25 cellular contexts compared by ENCODE assay signal in the genomic region with DNA sequence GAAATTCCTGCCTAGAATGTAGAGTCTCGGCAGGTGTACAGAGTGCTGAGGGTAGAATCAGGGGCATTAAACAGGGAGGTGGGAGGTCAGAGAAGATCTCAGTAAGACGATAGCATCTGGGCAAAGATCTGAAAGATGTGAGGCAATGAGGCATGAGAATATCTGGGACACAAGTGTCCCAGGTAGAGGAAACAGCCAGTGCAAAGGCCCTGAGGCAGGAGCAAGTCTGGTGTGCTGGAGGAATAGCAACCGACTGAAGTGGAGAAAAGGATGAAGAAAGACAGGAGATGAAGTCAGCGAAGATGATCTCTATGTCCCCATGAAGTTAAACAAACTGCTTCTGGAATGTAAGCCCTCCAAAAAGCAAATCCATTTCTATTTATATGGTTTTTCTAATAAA.
A peak's percentile ranks its signal among the peaks of the same experiment; 100 is the strongest.
DNase-seq lines count a peak whose midpoint lies in the region; ATAC-seq and TF ChIP-seq lines count a peak whose summit lies in the region.
"Had no signal": no experiment of that assay in that cellular context is flagged by ENCODE, and none has a peak within 500 bp of the region (broad histone marks: within the 10 kb centered on the region; RNA-seq: fewer than 3 reads in every experiment).

No MANE protein-coding gene starts in this region.

- H3K27ac ChIP-seq in Karpas-422 (ENCODE audit: low read length) (peak overlapping the region; percentile 64; the same call in 1 of the 2 replicates), fibroblast of lung (ENCODE audit: insufficient read depth, low read length) (peak overlapping the region; percentile 14)
- H3K27ac ChIP-seq: adrenal gland, SK-N-MC had no signal

- H2AFZ ChIP-seq in Karpas-422 (ENCODE audit: low read length) (no peak overlapping the region), fibroblast of lung (ENCODE audit: low read length) (no peak overlapping the region)

- intact Hi-C loops in left colon (cut with DNase I, micrococcal nuclease) = loop anchor here in 1 of 2 donors (10.0 kb wide), 1 partner anchor 78 kb away; no protein-coding TSS in a partner anchor

- H3K36me3 ChIP-seq in Karpas-422 (ENCODE audit: insufficient read depth, low read length) = peaks cover 37% of the 10 kb centered on the region
- no peaks in the 10 kb centered on the region for H3K36me3 ChIP-seq in fibroblast of lung (ENCODE audit: control insufficient read depth, insufficient read depth, low read length)
- H3K36me3 ChIP-seq: adrenal gland, heart left ventricle had no signal

- no peaks in the 10 kb centered on the region for H3K27me3 ChIP-seq in Karpas-422 (ENCODE audit: low read length)
- H3K27me3 ChIP-seq in fibroblast of lung (ENCODE audit: control insufficient read depth, insufficient read depth, low read length) = no peaks in the 10 kb centered on the region
- H3K27me3 ChIP-seq: adrenal gland, heart left ventricle had no signal

- DNase-seq in activated naive CD4-positive, alpha-beta T cell treated with anti-CD3 and anti-CD28 coated beads, Interleukin-2, amount 50 U/mL, for 16 hours = no peak
- DNase-seq in Karpas-422 = no peak
- DNase-seq in fibroblast of lung (ENCODE audit: low read depth in 2 of 2) = no peak
- DNase-seq in DMS114 treated with DMSO at 0.1 percent for 48 hours (lab: John Stamatoyannopoulos, UW; ENCODE audit: unreplicated experiment) = no peak
- DNase-seq in left colon = no peak
- DNase-seq: ACHN; adrenal gland; C1 segment of cervical spinal cord; dermis blood vessel endothelial cell; GOT3; heart left ventricle; left ventricle myocardium superior; mucosa of descending colon; NCI-H1092 treated with DMSO at 0.1 percent for 48 hours; NCI-H2081; NCI-H446 treated with DMSO at 0.1 percent for 48 hours; occipital lobe; stimulated activated CD4-positive, alpha-beta T cell treated with anti-CD3 and anti-CD28 coated beads, Interleukin-12 subunit alpha, Interleukin-12 subunit beta, amount 100 ng/mL, for 4 hours; substantia nigra had no signal

- H3K4me3 ChIP-seq in Karpas-422 (ENCODE audit: low read length) (no peak overlapping the region), fibroblast of lung (replicated peaks in 1 of 4; ENCODE audit: control extremely low read depth in 1 of 4, insufficient read depth in 1 of 4, low read depth in 3 of 4, low read length in 4 of 4) (peak overlapping the region in 1 of 4 experiments; percentile 45)
- H3K4me3 ChIP-seq: mucosa of descending colon, SK-N-MC had no signal

- H3K36me3 Mint-ChIP-seq in activated naive CD4-positive, alpha-beta T cell treated with anti-CD3 and anti-CD28 coated beads, Interleukin-2, amount 50 U/mL, for 24 hours = peaks cover 6% of the 10 kb centered on the region
- H3K36me3 Mint-ChIP-seq in stimulated activated memory B cell treated with anti-CD40 and anti-IgM and Interleukin-4, amounts not matched to agents 10 μg/mL and 1 μg/mL and 100 μg/mL, for 72 hours = peaks cover 13% of the 10 kb centered on the region

- no peak for ATAC-seq in stimulated activated memory B cell treated with anti-CD40 and anti-IgM and Interleukin-4, amounts not matched to agents 10 μg/mL and 1 μg/mL and 100 μg/mL, for 72 hours
- no peak for ATAC-seq in HG02798 (IDR thresholded peaks at IDR 0.05; ENCODE audit: poor library complexity, unreplicated experiment)
- ATAC-seq in left colon = no peak
- ATAC-seq: activated CD4-positive, CD25-positive, alpha-beta regulatory T cell treated with anti-CD3 and anti-CD28 coated beads, Interleukin-2, amount 50 U/mL, for 24 hours; heart left ventricle; left ventricle myocardium superior; mucosa of descending colon had no signal

- H3K4me1 Mint-ChIP-seq in activated naive CD4-positive, alpha-beta T cell treated with anti-CD3 and anti-CD28 coated beads, Interleukin-2, amount 50 U/mL, for 24 hours = peaks cover 21% of the 10 kb centered on the region
- peaks cover 53% of the 10 kb centered on the region for H3K4me1 Mint-ChIP-seq in stimulated activated memory B cell treated with anti-CD40 and anti-IgM and Interleukin-4, amounts not matched to agents 10 μg/mL and 1 μg/mL and 100 μg/mL, for 72 hours

- H3K27ac Mint-ChIP-seq in activated naive CD4-positive, alpha-beta T cell treated with anti-CD3 and anti-CD28 coated beads, Interleukin-2, amount 50 U/mL, for 24 hours = peak overlapping the region; percentile 12
- H3K27ac Mint-ChIP-seq in stimulated activated memory B cell treated with anti-CD40 and anti-IgM and Interleukin-4, amounts not matched to agents 10 μg/mL and 1 μg/mL and 100 μg/mL, for 72 hours = peak overlapping the region; percentile 28
- H3K27ac Mint-ChIP-seq: activated T-helper 2 cell treated with anti-CD3 and anti-CD28 coated beads, Interferon-gamma antibody, Interleukin-2, Interleukin-4, amounts not matched to agents 10 μg/mL and 5 μg/mL and 100 μg/mL, durations not matched to agents 14 hours and 24 hours and 36 hours had no signal

- H3K4me1 ChIP-seq in Karpas-422 (ENCODE audit: low read length) (peaks cover 80% of the 10 kb centered on the region), fibroblast of lung (ENCODE audit: control insufficient read depth, extremely low read depth, insufficient read depth, low read length) (peaks cover 2% of the 10 kb centered on the region)

- no peak overlapping the region for H3K9ac ChIP-seq in Karpas-422 (ENCODE audit: low read length)
- no peak overlapping the region for H3K9ac ChIP-seq in fibroblast of lung (ENCODE audit: insufficient read depth, low read length)

- no peaks in the 10 kb centered on the region for H3K27me3 Mint-ChIP-seq in activated naive CD4-positive, alpha-beta T cell treated with anti-CD3 and anti-CD28 coated beads, Interleukin-2, amount 50 U/mL, for 24 hours
- H3K27me3 Mint-ChIP-seq in stimulated activated memory B cell treated with anti-CD40 and anti-IgM and Interleukin-4, amounts not matched to agents 10 μg/mL and 1 μg/mL and 100 μg/mL, for 72 hours = no peaks in the 10 kb centered on the region

- peak overlapping the region; percentile 53 for H3K4me3 Mint-ChIP-seq in activated naive CD4-positive, alpha-beta T cell treated with anti-CD3 and anti-CD28 coated beads, Interleukin-2, amount 50 U/mL, for 24 hours
- no peak overlapping the region for H3K4me3 Mint-ChIP-seq in stimulated activated memory B cell treated with anti-CD40 and anti-IgM and Interleukin-4, amounts not matched to agents 10 μg/mL and 1 μg/mL and 100 μg/mL, for 72 hours

- H4K20me1 ChIP-seq in Karpas-422 (ENCODE audit: insufficient read depth, low read depth, low read length) (no peaks in the 10 kb centered on the region), fibroblast of lung (ENCODE audit: control insufficient read depth, extremely low read depth, insufficient read depth, low read length) (no peaks in the 10 kb centered on the region)

- H3K9me3 Mint-ChIP-seq in activated naive CD4-positive, alpha-beta T cell treated with anti-CD3 and anti-CD28 coated beads, Interleukin-2, amount 50 U/mL, for 24 hours = no peaks in the 10 kb centered on the region
- no peaks in the 10 kb centered on the region for H3K9me3 Mint-ChIP-seq in stimulated activated memory B cell treated with anti-CD40 and anti-IgM and Interleukin-4, amounts not matched to agents 10 μg/mL and 1 μg/mL and 100 μg/mL, for 72 hours
- H3K9me3 Mint-ChIP-seq: activated T-helper 2 cell treated with anti-CD3 and anti-CD28 coated beads, Interferon-gamma antibody, Interleukin-2, Interleukin-4, amounts not matched to agents 10 μg/mL and 5 μg/mL and 100 μg/mL, durations not matched to agents 14 hours and 24 hours and 36 hours had no signal

- H3K4me2 ChIP-seq in Karpas-422 (ENCODE audit: low read depth, low read length, poor library complexity, severe bottlenecking) (no peak overlapping the region), fibroblast of lung (ENCODE audit: extremely low read depth, insufficient read depth, low read length) (no peak overlapping the region)

- H3K9me3 ChIP-seq in Karpas-422 (ENCODE audit: low read length) (no peaks in the 10 kb centered on the region), fibroblast of lung (ENCODE audit: control insufficient read depth, insufficient read depth, low read depth, low read length) (no peaks in the 10 kb centered on the region)
- H3K9me3 ChIP-seq: adrenal gland, heart left ventricle, mucosa of descending colon had no signal

- peaks cover 97% of the 10 kb centered on the region for H3K79me2 ChIP-seq in Karpas-422 (ENCODE audit: low read length)
- no peaks in the 10 kb centered on the region for H3K79me2 ChIP-seq in fibroblast of lung (ENCODE audit: control insufficient read depth, insufficient read depth, low read length)

- no peaks in the 10 kb centered on the region for H3K9me2 ChIP-seq in Karpas-422 (replicated peaks; ENCODE audit: insufficient read depth, low read length)

- no peak for TF ChIP-seq CTCF in fibroblast of lung (conservative IDR thresholded peaks at IDR 0.05 in 1 of 2, IDR thresholded peaks at IDR 0.05 in 1 of 2; ENCODE audit: low read depth in 1 of 2, low read length in 2 of 2)
